In genomic region chr3:171809513-171810277, GRCh38 we compare ENCODE assay signal across 8 cellular contexts. TPM values are rescaled to one million over a fixed set of nuclear protein-coding genes. Genes with fewer than 3 reads are reported as not detected.
DNase-seq lines count a peak whose midpoint lies in the region; ATAC-seq, FAIRE-seq and TF ChIP-seq lines count a peak whose summit lies in the region.

No MANE protein-coding gene starts in this region.

- intact Hi-C loops in IMR-90 (cut with micrococcal nuclease) (loop anchor here (1.0 kb wide), 1 partner anchor 232 kb away; no protein-coding TSS in a partner anchor), sciatic nerve (cut with DNase I) (loop anchor here (2.0 kb wide), 1 partner anchor 17 kb away; no protein-coding TSS in a partner anchor)

- H3K36me3 ChIP-seq in IMR-90 (ENCODE audit: control insufficient read depth, insufficient read depth, low read length) (no peaks in the 10 kb centered on the region), astrocyte (ENCODE audit: insufficient read depth, low read length) (no peaks in the 10 kb centered on the region), iPS DF 6.9 (ENCODE audit: control insufficient read depth, insufficient read depth, low read length) (no peaks in the 10 kb centered on the region)

- DNase-seq in GM04504 (ENCODE audit: low read depth): peak; percentile 95
- peak; percentile 95 for DNase-seq in IMR-90
- DNase-seq in T-cell: peak; percentile 10 to 53 (median 34)
- DNase-seq in astrocyte (ENCODE audit: low read depth): peak; percentile 91
- DNase-seq in iPS DF 6.9 (ENCODE audit: low read depth, low spot score): no peak
- no peak for DNase-seq in sciatic nerve (ENCODE audit: low spot score)
- no peak for DNase-seq in OCI-M2 (lab: John Stamatoyannopoulos, UW; ENCODE audit: unreplicated experiment)

- peak overlapping the region; percentile 92 for H2BK120ac ChIP-seq in IMR-90 (ENCODE audit: low read depth, low read length)

- H3K4me3 ChIP-seq in IMR-90 (ENCODE audit: insufficient read depth, low read depth, low read length) (peak overlapping the region; percentile 76), astrocyte (ENCODE audit: insufficient read depth, low read depth, low read length) (peak overlapping the region; percentile 59), iPS DF 6.9 (ENCODE audit: low read length) (peak overlapping the region; percentile 39; the same call in 1 of the 2 replicates)

- peaks cover 3% of the 10 kb centered on the region for H3K79me2 ChIP-seq in astrocyte (ENCODE audit: insufficient read depth, low read length)

- H3K4me3 Mint-ChIP-seq in T-cell: peak overlapping the region; percentile 80 to 84 (median 82)
- peak overlapping the region; percentile 85 for H3K4me3 Mint-ChIP-seq in astrocyte (ENCODE audit: unreplicated experiment)

- no TSS peak for BruUV-seq in IMR-90 (replicated peaks; lab: Mats Ljungman, UMichigan)

- peak overlapping the region; percentile 46 to 78 for H4K8ac ChIP-seq in IMR-90 (ENCODE audit: low read depth in 2 of 2, low read length in 2 of 2)

- no peaks in the 10 kb centered on the region for H3K9me3 ChIP-seq in IMR-90 (ENCODE audit: control insufficient read depth, insufficient read depth, low read length)
- H3K9me3 ChIP-seq in astrocyte (ENCODE audit: insufficient read depth, low read depth, low read length): no peaks in the 10 kb centered on the region
- no peaks in the 10 kb centered on the region for H3K9me3 ChIP-seq in iPS DF 6.9 (ENCODE audit: control insufficient read depth, insufficient read depth, low read length)

- H3K4ac ChIP-seq in IMR-90 (ENCODE audit: low read depth, low read length): peak overlapping the region; percentile 77

- peaks cover 28 to 39% of the 10 kb centered on the region in 2 donors for H3K27me3 Mint-ChIP-seq in T-cell
- no peaks in the 10 kb centered on the region for H3K27me3 Mint-ChIP-seq in astrocyte (ENCODE audit: low read depth, unreplicated experiment)

- peak overlapping the region; percentile 91 for H2AFZ ChIP-seq in IMR-90 (replicated peaks; ENCODE audit: low read length, poor library complexity)
- H2AFZ ChIP-seq in astrocyte (ENCODE audit: low read depth, low read length): peak overlapping the region; percentile 80

- H2AK9ac ChIP-seq in IMR-90 (replicated peaks; ENCODE audit: low read depth, low read length, poor library complexity): peak overlapping the region; percentile 33

- peaks cover 6% of the 10 kb centered on the region for H3K9me1 ChIP-seq in IMR-90 (ENCODE audit: insufficient read depth, low read length)

- FAIRE-seq in astrocyte (lab: Jason Lieb, UNC): no peak

- H3K4me1 ChIP-seq in IMR-90 (ENCODE audit: control insufficient read depth, insufficient read depth, low read length) (peaks cover 16% of the 10 kb centered on the region), astrocyte (ENCODE audit: insufficient read depth, low read length) (peaks cover 38% of the 10 kb centered on the region), iPS DF 6.9 (ENCODE audit: control insufficient read depth, insufficient read depth, low read length) (no peaks in the 10 kb centered on the region)

- H3K79me1 ChIP-seq in IMR-90 (ENCODE audit: low read depth in 1 of 2, low read length in 2 of 2): peaks cover 14 to 28% of the 10 kb centered on the region in 2 experiments; a peak in 3 of 4 replicates

- CTCF ChIA-PET in IMR-90 (lab: Yijun Ruan, JAX): interaction anchor here (1.6 kb wide), 1 partner anchor 20 kb away, joined by 7 read pairs; no protein-coding TSS in a partner anchor
- CTCF ChIA-PET in T-cell (lab: Charles Lee): interaction anchor here in 1 of 2 donors (0.6 to 1.5 kb wide), 2 partner anchors 24 to 192 kb away, joined by 3 read pairs; no protein-coding TSS in a partner anchor

- no peaks in the 10 kb centered on the region for H3K9me3 Mint-ChIP-seq in T-cell
- H3K9me3 Mint-ChIP-seq in astrocyte (ENCODE audit: unreplicated experiment): no peaks in the 10 kb centered on the region

- peak overlapping the region; percentile 91 for H3K18ac ChIP-seq in IMR-90 (ENCODE audit: low read depth, low read length)

- H3K9ac ChIP-seq in IMR-90 (ENCODE audit: low read depth, low read length) (peak overlapping the region; percentile 92), astrocyte (ENCODE audit: low read length) (peak overlapping the region; percentile 85)

- H3K27ac Mint-ChIP-seq in T-cell (peak overlapping the region; percentile 30 to 77), astrocyte (ENCODE audit: unreplicated experiment) (peak overlapping the region; percentile 91)

- H2AK5ac ChIP-seq in IMR-90 (ENCODE audit: low read depth, low read length): peak overlapping the region; percentile 5; the same call in 1 of the 2 replicates

- H4K91ac ChIP-seq in IMR-90 (ENCODE audit: insufficient read depth, low read depth, low read length): peak overlapping the region; percentile 89

- H2BK15ac ChIP-seq in IMR-90 (ENCODE audit: low read depth, low read length): peak overlapping the region; percentile 42; the same call in 2 of the 3 replicates

- TF ChIP-seq CTCF in IMR-90 (conservative IDR thresholded peaks at IDR 0.05; ENCODE audit: low read depth, low read length) (no peak), astrocyte (IDR thresholded peaks at IDR 0.05; ENCODE audit: insufficient read depth, low read depth, low read length) (no peak)

- TF ChIP-seq RAD21 in IMR-90 (IDR thresholded peaks at IDR 0.05; ENCODE audit: low read length): peak; percentile 47

- 0% methylated on average over 27 of the region's 52 CpGs; no CpG with 5 or more reads in 1 of the 2 experiments for WGBS in IMR-90 (ENCODE audit: extremely low coverage in 2 of 2, insufficient read length in 1 of 2), 2 experiments
- no CpG with 5 or more reads among the region's 52 CpGs for WGBS in iPS DF 6.9 (ENCODE audit: insufficient coverage, insufficient read length)

- peak overlapping the region; percentile 96 for H3K27ac ChIP-seq in IMR-90 (ENCODE audit: insufficient read depth, low read length)
- H3K27ac ChIP-seq in astrocyte (ENCODE audit: low read depth, low read length): peak overlapping the region; percentile 88
- no peak overlapping the region for H3K27ac ChIP-seq in iPS DF 6.9 (ENCODE audit: low read length)

- dilution Hi-C loops in IMR-90 (cut with HindIII; ENCODE audit: low sequenced_read_pairs, unreplicated experiment): no loop called here

- H3K23ac ChIP-seq in IMR-90 (ENCODE audit: low read depth, low read length): peak overlapping the region; percentile 57

- peak overlapping the region; percentile 87 for H3K56ac ChIP-seq in IMR-90 (ENCODE audit: extremely low read depth, insufficient read depth, low read length)

- in situ Hi-C loops in IMR-90 (cut with MboI; ENCODE audit: low sequenced_read_pairs): no loop called here

- POLR2A ChIA-PET in IMR-90 (lab: Charles Lee; ENCODE audit: unreplicated experiment): interaction anchor here (0.6 to 0.8 kb wide), 3 partner anchors 28 to 798 kb away, joined by 3 to 4 read pairs (median 3); partner anchors contain the start of gene FNDC3B
- POLR2A ChIA-PET in T-cell (lab: Charles Lee): interaction anchor here in 1 of 2 donors (0.6 kb wide), 1 partner anchor 782 kb away, joined by 3 read pairs; no protein-coding TSS in a partner anchor

- peak overlapping the region; percentile 91 for H3K14ac ChIP-seq in IMR-90 (replicated peaks; ENCODE audit: low read depth, low read length)

- TF ChIP-seq POLR2A in IMR-90 (IDR thresholded peaks at IDR 0.05; ENCODE audit: low read depth, low read length): no peak; the same call in none of the 2 replicates

- ATAC-seq in GM21576 (IDR thresholded peaks at IDR 0.05; ENCODE audit: unreplicated experiment) (peak; percentile 49), IMR-90 (ENCODE audit: low read depth) (peak; percentile 83), T-cell (replicated peaks in 1 of 4) (peak; percentile 81 to 89 (median 88)), sciatic nerve (peak; percentile 62)

- H3K4me2 ChIP-seq in IMR-90 (ENCODE audit: low read depth, low read length) (peak overlapping the region; percentile 87), astrocyte (ENCODE audit: low read length) (peak overlapping the region; percentile 89)

- peak overlapping the region; percentile 86 for H4K5ac ChIP-seq in IMR-90 (ENCODE audit: low read depth, low read length)

- no peaks in the 10 kb centered on the region for H3K27me3 ChIP-seq in IMR-90 (ENCODE audit: control insufficient read depth, insufficient read depth, low read length)
- no peaks in the 10 kb centered on the region for H3K27me3 ChIP-seq in astrocyte (ENCODE audit: insufficient read depth, low read length)
- peaks cover 9% of the 10 kb centered on the region; the same call in 1 of the 2 replicates for H3K27me3 ChIP-seq in iPS DF 6.9 (ENCODE audit: control insufficient read depth, insufficient read depth, low read length)

- H3K4me1 Mint-ChIP-seq in T-cell: peaks cover 10 to 22% (median 19%) of the 10 kb centered on the region in 3 donors
- peaks cover 53% of the 10 kb centered on the region for H3K4me1 Mint-ChIP-seq in astrocyte (ENCODE audit: low read depth, unreplicated experiment)

- no peaks in the 10 kb centered on the region for H3K36me3 Mint-ChIP-seq in T-cell
- H3K36me3 Mint-ChIP-seq in astrocyte (ENCODE audit: low read depth, unreplicated experiment): no peaks in the 10 kb centered on the region

- H2BK20ac ChIP-seq in IMR-90 (ENCODE audit: low read depth, low read length): peak overlapping the region; percentile 81

- H4K20me1 ChIP-seq in IMR-90 (ENCODE audit: insufficient read depth, low read length) (no peaks in the 10 kb centered on the region; the same call in 1 of the 2 replicates), astrocyte (ENCODE audit: insufficient read depth, low read length) (no peaks in the 10 kb centered on the region)

- peak overlapping the region; percentile 79 for H2BK5ac ChIP-seq in IMR-90 (ENCODE audit: low read depth, low read length, poor library complexity, severe bottlenecking)

TF ChIP-seq in IMR-90, 13 proteins besides CTCF, POLR2A, EP300 and RAD21 (continues in another document):
- no peak for TF ChIP-seq CHD1 (IDR thresholded peaks at IDR 0.05; ENCODE audit: low read depth, low read length)
- TF ChIP-seq MAFK (IDR thresholded peaks at IDR 0.05; ENCODE audit: low read depth, low read length): no peak
- peak; percentile 11 for TF ChIP-seq RCOR1 (IDR thresholded peaks at IDR 0.05; ENCODE audit: insufficient replicate concordance, low read length)
- peak; percentile 83 for TF ChIP-seq BHLHE40 (IDR thresholded peaks at IDR 0.05; ENCODE audit: low read depth, low read length)

RNA-seq across cellular contexts. Expression of gene PLD1, which starts 0.6 kb away (rescaled TPM):
- total RNA-seq in IMR-90 (2012; rRNA removed) (9.2 and 9.7 TPM in 2 replicates), T-cell (1 to 10 TPM; 1.8 to 3.9 (median 3.2) TPM), astrocyte (21.5 and 24.0 TPM in 2 replicates), sciatic nerve (36.8 TPM)
- 2.6 and 3.3 TPM in 2 replicates for polyA plus RNA-seq in IMR-90 (2012; rRNA removed)
- 1.3 and 1.5 TPM in 2 replicates for polyA plus RNA-seq in IMR-90 (2012; cell fraction: cytosol; rRNA removed)
- 2.7 and 23.1 TPM in 2 replicates for polyA plus RNA-seq in IMR-90 (2012; cell fraction: nucleus; rRNA removed; ENCODE audit: low replicate concordance)

RNA-seq across cellular contexts. Expression of gene TMEM212, which starts 33.5 kb away (rescaled TPM):
- total RNA-seq in IMR-90 (2012; rRNA removed) (not detected in 2 replicates), T-cell (not detected), astrocyte (not detected in 2 replicates), sciatic nerve (not detected)
- polyA plus RNA-seq in IMR-90 (2012; rRNA removed): not detected in 2 replicates
- polyA plus RNA-seq in IMR-90 (2012; cell fraction: cytosol; rRNA removed): not detected in 2 replicates
- polyA plus RNA-seq in IMR-90 (2012; cell fraction: nucleus; rRNA removed; ENCODE audit: low replicate concordance): not detected in 2 replicates

Comparison
In these comparisons a context has a peak if more than half of its experiments do, and no peak if none do; other contexts are left out.
1. DNase-seq: peak in GM04504 (single experiment), IMR-90 (single experiment), T-cell (34 of 34) and astrocyte (single experiment); none in iPS DF 6.9 (single experiment), sciatic nerve (single experiment) and OCI-M2 (single experiment).
2. Peak in every context shown above with its lines, with median percentiles within 50 percentile points of each other: ATAC-seq and H3K4me3 ChIP-seq.